Comparison of ENCODE assay signal across 1 cellular context in the genomic region with DNA sequence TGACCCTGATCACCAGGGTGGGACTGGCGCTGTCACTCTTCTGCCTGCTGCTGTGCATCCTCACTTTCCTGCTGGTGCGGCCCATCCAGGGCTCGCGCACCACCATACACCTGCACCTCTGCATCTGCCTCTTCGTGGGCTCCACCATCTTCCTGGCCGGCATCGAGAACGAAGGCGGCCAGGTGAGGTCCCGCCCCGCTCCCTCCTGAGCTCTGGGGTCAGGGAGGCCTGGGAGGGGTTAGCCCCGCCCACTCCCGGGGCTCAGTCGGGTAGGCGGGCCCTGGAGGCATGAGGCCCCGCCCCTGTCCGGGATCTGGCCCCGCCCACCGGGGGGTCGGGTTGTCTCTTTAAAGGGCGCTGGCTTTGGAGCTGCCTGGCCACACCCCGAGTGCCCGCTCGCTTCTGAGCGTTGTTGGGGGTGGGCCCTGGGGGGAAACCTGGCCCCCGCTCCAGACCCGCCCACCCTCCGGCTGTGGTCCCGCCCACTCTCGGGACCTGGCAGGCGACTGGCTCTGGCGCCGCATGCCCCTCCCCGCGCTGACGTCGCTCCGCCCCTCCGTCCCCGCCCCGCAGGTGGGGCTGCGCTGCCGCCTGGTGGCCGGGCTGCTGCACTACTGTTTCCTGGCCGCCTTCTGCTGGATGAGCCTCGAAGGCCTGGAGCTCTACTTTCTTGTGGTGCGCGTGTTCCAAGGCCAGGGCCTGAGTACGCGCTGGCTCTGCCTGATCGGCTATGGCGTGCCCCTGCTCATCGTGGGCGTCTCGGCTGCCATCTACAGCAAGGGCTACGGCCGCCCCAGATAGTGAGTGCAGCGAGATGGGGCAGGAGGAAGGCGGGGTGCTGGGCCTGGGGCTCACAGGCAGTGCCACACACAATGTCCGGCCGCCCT.
A peak's percentile ranks its signal among the peaks of the same experiment; 100 is the strongest.
TF ChIP-seq lines count a peak whose summit lies in the region.

No MANE protein-coding gene starts in this region.

TF ChIP-seq in SK-N-SH, 30 proteins besides CTCF, POLR2A, EP300 and RAD21 (continued from another document):
- TF ChIP-seq, protein P1, sequence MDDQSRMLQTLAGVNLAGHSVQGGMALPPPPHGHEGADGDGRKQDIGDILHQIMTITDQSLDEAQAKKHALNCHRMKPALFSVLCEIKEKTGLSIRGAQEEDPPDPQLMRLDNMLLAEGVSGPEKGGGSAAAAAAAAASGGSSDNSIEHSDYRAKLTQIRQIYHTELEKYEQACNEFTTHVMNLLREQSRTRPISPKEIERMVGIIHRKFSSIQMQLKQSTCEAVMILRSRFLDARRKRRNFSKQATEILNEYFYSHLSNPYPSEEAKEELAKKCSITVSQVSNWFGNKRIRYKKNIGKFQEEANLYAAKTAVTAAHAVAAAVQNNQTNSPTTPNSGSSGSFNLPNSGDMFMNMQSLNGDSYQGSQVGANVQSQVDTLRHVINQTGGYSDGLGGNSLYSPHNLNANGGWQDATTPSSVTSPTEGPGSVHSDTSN (IDR thresholded peaks at IDR 0.05): peak; percentile 10; the same call in 1 of the 2 replicates
- TF ChIP-seq, protein P2, sequence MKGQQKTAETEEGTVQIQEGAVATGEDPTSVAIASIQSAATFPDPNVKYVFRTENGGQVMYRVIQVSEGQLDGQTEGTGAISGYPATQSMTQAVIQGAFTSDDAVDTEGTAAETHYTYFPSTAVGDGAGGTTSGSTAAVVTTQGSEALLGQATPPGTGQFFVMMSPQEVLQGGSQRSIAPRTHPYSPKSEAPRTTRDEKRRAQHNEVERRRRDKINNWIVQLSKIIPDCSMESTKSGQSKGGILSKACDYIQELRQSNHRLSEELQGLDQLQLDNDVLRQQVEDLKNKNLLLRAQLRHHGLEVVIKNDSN (IDR thresholded peaks at IDR 0.05; ENCODE audit: borderline replicate concordance, low read depth): no peak
- peak; percentile 44; the same call in 1 of the 2 replicates for TF ChIP-seq NRF1 (IDR thresholded peaks at IDR 0.05; ENCODE audit: low read depth, low read length)
- TF ChIP-seq, protein P3, sequence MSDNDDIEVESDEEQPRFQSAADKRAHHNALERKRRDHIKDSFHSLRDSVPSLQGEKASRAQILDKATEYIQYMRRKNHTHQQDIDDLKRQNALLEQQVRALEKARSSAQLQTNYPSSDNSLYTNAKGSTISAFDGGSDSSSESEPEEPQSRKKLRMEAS (IDR thresholded peaks at IDR 0.05; ENCODE audit: low read depth): peak; percentile 64
- TF ChIP-seq SIN3A (IDR thresholded peaks at IDR 0.05; ENCODE audit: borderline replicate concordance, low read depth, low read length): peak; percentile 50; the same call in 1 of the 2 replicates
- peak; percentile 11; the same call in 1 of the 2 replicates for TF ChIP-seq POLR2AphosphoS5 (IDR thresholded peaks at IDR 0.05; ENCODE audit: low read depth, low read length)
- peak; percentile 80 for TF ChIP-seq SMC3 (IDR thresholded peaks at IDR 0.05; ENCODE audit: low read depth, low read length)
- no peak for TF ChIP-seq EZH2phosphoT487 (IDR thresholded peaks at IDR 0.05; ENCODE audit: borderline replicate concordance, low read depth)
